Comparison of ENCODE assay signal across 31 cellular contexts in the genomic region with DNA sequence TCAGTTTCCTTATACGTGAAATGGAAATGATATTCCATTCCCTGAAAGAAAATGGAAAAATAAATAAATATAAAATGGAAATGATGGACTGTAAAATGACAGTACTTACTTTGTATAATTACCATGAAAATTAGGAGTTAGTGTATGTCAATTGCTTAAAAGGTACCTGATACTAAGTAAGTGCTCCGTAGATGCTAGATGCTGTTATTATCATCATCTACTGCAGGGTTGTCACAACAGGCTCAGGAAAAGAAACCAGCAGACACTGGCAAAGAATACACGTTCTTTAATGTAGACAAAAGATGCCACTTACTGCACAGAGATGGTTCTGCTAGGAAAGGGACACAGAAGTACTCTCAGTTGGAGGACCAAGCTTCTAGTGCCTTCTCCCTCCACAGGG.
"Had no signal": no experiment of that assay in that cellular context is flagged by ENCODE, and none has a peak within 500 bp of the region (broad histone marks: within the 10 kb centered on the region; RNA-seq: fewer than 3 reads in every experiment).

No MANE protein-coding gene starts in this region.

- H3K27me3 ChIP-seq: body of pancreas, heart left ventricle had no signal

- H3K9me3 Mint-ChIP-seq: activated CD8-positive, alpha-beta T cell treated with anti-CD3 and anti-CD28 coated beads for 36 hours; activated naive CD8-positive, alpha-beta T cell treated with anti-CD3 and anti-CD28 coated beads, Interleukin-2, amount 50 U/mL, for 24 hours; activated T-helper 1 cell treated with anti-CD3 and anti-CD28 coated beads, Interleukin-12 subunit alpha, Interleukin-12 subunit beta, Interleukin-2, Interleukin-4 antibody, amounts not matched to agents 30 ng/mL and 10 ng/mL and 1 ng/mL, durations not matched to agents 14 hours and 24 hours and 36 hours; activated T-helper 2 cell treated with anti-CD3 and anti-CD28 coated beads, Interferon-gamma antibody, Interleukin-2, Interleukin-4, amounts not matched to agents 10 μg/mL and 5 μg/mL and 100 μg/mL, durations not matched to agents 14 hours and 24 hours and 36 hours; T-helper 2 cell treated with Interferon-gamma antibody and Interleukin-4, amounts not matched to agents 5 μg/mL and 100 μg/mL, for 36 hours had no signal

- DNase-seq: activated CD4-positive, alpha-beta T cell treated with anti-CD3 and anti-CD28 coated beads for 48 hours; activated CD4-positive, alpha-beta T cell treated with anti-CD3 and anti-CD28 coated beads, Interleukin-2, amount 50 U/mL, for 1 hour; activated CD4-positive, alpha-beta T cell treated with anti-CD3 and anti-CD28 coated beads, Interleukin-2, amount 50 U/mL, for 48 hours; activated CD8-positive, alpha-beta memory T cell treated with anti-CD3 and anti-CD28 coated beads for 24 hours; activated CD8-positive, alpha-beta memory T cell treated with anti-CD3 and anti-CD28 coated beads, Interleukin-2, amount 50 U/mL, for 4 hours; activated CD8-positive, alpha-beta T cell treated with anti-CD3 and anti-CD28 coated beads for 36 hours; activated effector memory CD4-positive, alpha-beta T cell treated with anti-CD3 and anti-CD28 coated beads, Interleukin-2, amount 50 U/mL, for 16 hours; activated naive CD4-positive, alpha-beta T cell treated with anti-CD3 and anti-CD28 coated beads for 36 hours; activated naive CD8-positive, alpha-beta T cell treated with anti-CD3 and anti-CD28 coated beads for 36 hours; activated naive CD8-positive, alpha-beta T cell treated with anti-CD3 and anti-CD28 coated beads, Interleukin-2, amount 50 U/mL, for 24 hours; activated T-cell treated with anti-CD3 and anti-CD28 coated beads, Interleukin-2, amount 50 U/mL, for 1 hour; activated T-cell treated with anti-CD3 and anti-CD28 coated beads, Interleukin-2, amount 50 U/mL, for 48 hours; adrenal gland; amygdala; aorta; body of pancreas; caudate nucleus; cortex of kidney; effector CD8-positive, alpha-beta T cell; foreskin fibroblast; glutamatergic neuron; heart left ventricle; T-helper 1 cell; T-helper 17 cell; T1000 had no signal

- FAIRE-seq: colon had no signal

- H3K4me1 Mint-ChIP-seq: activated naive CD4-positive, alpha-beta T cell treated with anti-CD3 and anti-CD28 coated beads, Interleukin-2, amount 50 U/mL, for 24 hours; activated naive CD8-positive, alpha-beta T cell treated with anti-CD3 and anti-CD28 coated beads for 36 hours; activated naive CD8-positive, alpha-beta T cell treated with anti-CD3 and anti-CD28 coated beads, Interleukin-2, amount 50 U/mL, for 24 hours; T-helper 17 cell had no signal

- H3K27ac Mint-ChIP-seq: activated CD8-positive, alpha-beta T cell treated with anti-CD3 and anti-CD28 coated beads for 36 hours; activated naive CD4-positive, alpha-beta T cell treated with anti-CD3 and anti-CD28 coated beads for 36 hours; activated naive CD4-positive, alpha-beta T cell treated with anti-CD3 and anti-CD28 coated beads, Interleukin-2, amount 50 U/mL, for 24 hours; activated naive CD8-positive, alpha-beta T cell treated with anti-CD3 and anti-CD28 coated beads for 36 hours; activated naive CD8-positive, alpha-beta T cell treated with anti-CD3 and anti-CD28 coated beads, Interleukin-2, amount 50 U/mL, for 24 hours; activated T-helper 1 cell treated with anti-CD3 and anti-CD28 coated beads, Interleukin-12 subunit alpha, Interleukin-12 subunit beta, Interleukin-2, Interleukin-4 antibody, amounts not matched to agents 30 ng/mL and 10 ng/mL and 1 ng/mL, durations not matched to agents 14 hours and 24 hours and 36 hours; activated T-helper 2 cell treated with anti-CD3 and anti-CD28 coated beads, Interferon-gamma antibody, Interleukin-2, Interleukin-4, amounts not matched to agents 10 μg/mL and 5 μg/mL and 100 μg/mL, durations not matched to agents 14 hours and 24 hours and 36 hours; T-helper 17 cell; T-helper 2 cell treated with Interferon-gamma antibody and Interleukin-4, amounts not matched to agents 5 μg/mL and 100 μg/mL, for 36 hours had no signal

- H3K36me3 ChIP-seq: adrenal gland, heart left ventricle had no signal

- H3K27ac ChIP-seq: adrenal gland, body of pancreas, heart left ventricle had no signal

- H3K27me3 Mint-ChIP-seq: activated CD8-positive, alpha-beta T cell treated with anti-CD3 and anti-CD28 coated beads for 36 hours; activated naive CD4-positive, alpha-beta T cell treated with anti-CD3 and anti-CD28 coated beads, Interleukin-2, amount 50 U/mL, for 24 hours; activated naive CD8-positive, alpha-beta T cell treated with anti-CD3 and anti-CD28 coated beads, Interleukin-2, amount 50 U/mL, for 24 hours had no signal

- ATAC-seq: activated CD8-positive, alpha-beta T cell treated with anti-CD3 and anti-CD28 coated beads for 36 hours; activated naive CD8-positive, alpha-beta T cell treated with anti-CD3 and anti-CD28 coated beads, Interleukin-2, amount 50 U/mL, for 24 hours; body of pancreas; esophagus mucosa; heart left ventricle; T-helper 17 cell had no signal

- H3K36me3 Mint-ChIP-seq: activated naive CD4-positive, alpha-beta T cell treated with anti-CD3 and anti-CD28 coated beads, Interleukin-2, amount 50 U/mL, for 24 hours; activated naive CD8-positive, alpha-beta T cell treated with anti-CD3 and anti-CD28 coated beads for 36 hours had no signal

- H3K4me3 Mint-ChIP-seq: activated CD8-positive, alpha-beta T cell treated with anti-CD3 and anti-CD28 coated beads for 36 hours; activated naive CD4-positive, alpha-beta T cell treated with anti-CD3 and anti-CD28 coated beads for 36 hours; activated naive CD4-positive, alpha-beta T cell treated with anti-CD3 and anti-CD28 coated beads, Interleukin-2, amount 50 U/mL, for 24 hours; activated naive CD8-positive, alpha-beta T cell treated with anti-CD3 and anti-CD28 coated beads for 36 hours; activated naive CD8-positive, alpha-beta T cell treated with anti-CD3 and anti-CD28 coated beads, Interleukin-2, amount 50 U/mL, for 24 hours; activated T-helper 1 cell treated with anti-CD3 and anti-CD28 coated beads, Interleukin-12 subunit alpha, Interleukin-12 subunit beta, Interleukin-2, Interleukin-4 antibody, amounts not matched to agents 30 ng/mL and 10 ng/mL and 1 ng/mL, durations not matched to agents 14 hours and 24 hours and 36 hours; T-helper 17 cell; T-helper 2 cell treated with Interferon-gamma antibody and Interleukin-4, amounts not matched to agents 5 μg/mL and 100 μg/mL, for 36 hours had no signal

- H3K4me3 ChIP-seq: adrenal gland, body of pancreas, heart left ventricle had no signal

- H3K4me1 ChIP-seq: adrenal gland, body of pancreas, heart left ventricle had no signal

- H3K9me3 ChIP-seq: adrenal gland, body of pancreas had no signal
